In genomic region chr16:27571433-27572306, GRCh38 we compare ENCODE assay signal across 24 cellular contexts. TPM values are rescaled to one million over a fixed set of nuclear protein-coding genes. Genes with fewer than 3 reads are reported as not detected.
DNase-seq lines count a peak whose midpoint lies in the region; ATAC-seq and TF ChIP-seq lines count a peak whose summit lies in the region.
"Had no signal": no experiment of that assay in that cellular context is flagged by ENCODE, and none has a peak within 500 bp of the region (broad histone marks: within the 10 kb centered on the region; RNA-seq: fewer than 3 reads in every experiment).

No MANE protein-coding gene starts in this region.

- H3K36me3 ChIP-seq in SJCRH30 (0 out of 2 replicates have a peak, but pooled peaks cover 2% of the 10 kb centered on the region), osteoblast (ENCODE audit: insufficient read depth, low read length) (peaks cover 3% of the 10 kb centered on the region)
- H3K36me3 ChIP-seq: ascending aorta, HAP-1 had no signal

- no peaks in the 10 kb centered on the region for H4K20me1 ChIP-seq in osteoblast (ENCODE audit: insufficient read depth, low read length)

- H3K4me1 ChIP-seq in SJCRH30 (peaks cover 16% of the 10 kb centered on the region), osteoblast (ENCODE audit: insufficient read depth, low read length) (peaks cover 16% of the 10 kb centered on the region)
- H3K4me1 ChIP-seq: ascending aorta, HAP-1, Peyer's patch had no signal

- TF ChIP-seq CTCF in C4-2B (conservative IDR thresholded peaks at IDR 0.05) (no peak), osteoblast (IDR thresholded peaks at IDR 0.05; ENCODE audit: extremely low read depth, low read depth, low read length) (no peak)

- peak overlapping the region; percentile 58 for H2AFZ ChIP-seq in osteoblast (ENCODE audit: low read length)

- H3K27me3 ChIP-seq in SJCRH30: no peaks in the 10 kb centered on the region
- no peaks in the 10 kb centered on the region for H3K27me3 ChIP-seq in osteoblast (ENCODE audit: insufficient read depth, low read length)
- H3K27me3 ChIP-seq: ascending aorta, BLaER1, Peyer's patch had no signal

- peak; percentile 38 to 41 for DNase-seq in SJCRH30
- no peak for DNase-seq in osteoblast (ENCODE audit: insufficient read length, low spot score, missing footprints)
- DNase-seq in activated CD4-positive, alpha-beta T cell treated with anti-CD3 and anti-CD28 coated beads for 48 hours: no peak
- no peak for DNase-seq in activated T-cell treated with anti-CD3 and anti-CD28 coated beads, Interleukin-2, amount 50 U/mL, for 1 hour
- no peak for DNase-seq in NCI-H128 (lab: John Stamatoyannopoulos, UW; ENCODE audit: unreplicated experiment)
- DNase-seq: activated CD4-positive, alpha-beta T cell treated with anti-CD3 and anti-CD28 coated beads, Interleukin-2, amount 10 ng/mL, durations not matched to agents 24 days and 14 days; activated naive CD4-positive, alpha-beta T cell treated with anti-CD3 and anti-CD28 coated beads, Interleukin-2, amount 50 U/mL, for 16 hours; Calu3; DND-41; midbrain; NCI-H187; NCI-H2171 treated with DMSO at 0.1 percent for 48 hours; NCI-H524; Peyer's patch; stimulated activated CD4-positive, alpha-beta T cell treated with anti-CD3 and anti-CD28 coated beads, Interleukin-1b, Interleukin-23, amount 100 ng/mL, for 48 hours had no signal

- peaks cover 12% of the 10 kb centered on the region for H3K79me2 ChIP-seq in osteoblast (ENCODE audit: insufficient read depth, low read length)

- H3K9me3 ChIP-seq in SJCRH30 (replicated peaks): no peaks in the 10 kb centered on the region
- H3K9me3 ChIP-seq in osteoblast (ENCODE audit: low read depth, low read length): no peaks in the 10 kb centered on the region
- H3K9me3 ChIP-seq: ascending aorta, BLaER1, HAP-1, Peyer's patch had no signal

- H3K4me3 ChIP-seq in SJCRH30 (no peak overlapping the region), osteoblast (ENCODE audit: insufficient read depth, low read length) (no peak overlapping the region)
- H3K4me3 ChIP-seq: ascending aorta, BLaER1, GM12878, HAP-1, Peyer's patch had no signal

- H3K27ac ChIP-seq in C4-2B: peak overlapping the region; percentile 40; the same call in 1 of the 2 replicates
- peak overlapping the region; percentile 53 for H3K27ac ChIP-seq in SJCRH30
- H3K27ac ChIP-seq in osteoblast (ENCODE audit: low read depth, low read length): no peak overlapping the region
- H3K27ac ChIP-seq: ascending aorta, BLaER1, epithelial cell of prostate, HL-60, Peyer's patch had no signal

- H3K4me2 ChIP-seq in osteoblast (ENCODE audit: insufficient read depth, low read length): peak overlapping the region; percentile 21
- H3K4me2 ChIP-seq: BLaER1 had no signal

- ATAC-seq in esophagus mucosa (peak; percentile 26), HG02970 (IDR thresholded peaks at IDR 0.05; ENCODE audit: low FRiP score, unreplicated experiment) (no peak)
- ATAC-seq: GM12878 had no signal

RNA-seq across cellular contexts. Expression of gene KATNIP, which starts 21.7 kb away (rescaled TPM):
- 16.2 and 18.6 TPM in 2 replicates for total RNA-seq in SJCRH30 (2014; rRNA removed; shearing (Covaris generic))
- total RNA-seq in esophagus mucosa: 21.0 TPM
- total RNA-seq in osteoblast: 30.8 and 32.7 TPM in 2 replicates

RNA-seq across cellular contexts. Expression of gene GTF3C1, which starts 22.0 kb away (rescaled TPM):
- total RNA-seq in SJCRH30 (2014; rRNA removed; shearing (Covaris generic)): 113 and 124 TPM in 2 replicates
- total RNA-seq in esophagus mucosa (103 TPM), osteoblast (55.1 and 59.0 TPM in 2 replicates)

Comparison
In these comparisons a context has a peak if more than half of its experiments do, and no peak if none do; other contexts are left out.
1. DNase-seq: peak in SJCRH30 (2 of 2); none in osteoblast (single experiment), activated CD4-positive, alpha-beta T cell treated with anti-CD3 and anti-CD28 coated beads for 48 hours (single experiment), activated T-cell treated with anti-CD3 and anti-CD28 coated beads, Interleukin-2, amount 50 U/mL, for 1 hour (single experiment) and NCI-H128 (single experiment).